Comparison of ENCODE assay signal across 1 cellular context in genomic region chr1:32920833-32921232, GRCh38.
TF ChIP-seq lines count a peak whose summit lies in the region.

No MANE protein-coding gene starts in this region.

TF ChIP-seq in SK-N-SH treated with all-trans-retinoic acid at 6 μM for 48 hours, 23 proteins besides CTCF, POLR2A, EP300 and RAD21:
- TF ChIP-seq, protein P1, sequence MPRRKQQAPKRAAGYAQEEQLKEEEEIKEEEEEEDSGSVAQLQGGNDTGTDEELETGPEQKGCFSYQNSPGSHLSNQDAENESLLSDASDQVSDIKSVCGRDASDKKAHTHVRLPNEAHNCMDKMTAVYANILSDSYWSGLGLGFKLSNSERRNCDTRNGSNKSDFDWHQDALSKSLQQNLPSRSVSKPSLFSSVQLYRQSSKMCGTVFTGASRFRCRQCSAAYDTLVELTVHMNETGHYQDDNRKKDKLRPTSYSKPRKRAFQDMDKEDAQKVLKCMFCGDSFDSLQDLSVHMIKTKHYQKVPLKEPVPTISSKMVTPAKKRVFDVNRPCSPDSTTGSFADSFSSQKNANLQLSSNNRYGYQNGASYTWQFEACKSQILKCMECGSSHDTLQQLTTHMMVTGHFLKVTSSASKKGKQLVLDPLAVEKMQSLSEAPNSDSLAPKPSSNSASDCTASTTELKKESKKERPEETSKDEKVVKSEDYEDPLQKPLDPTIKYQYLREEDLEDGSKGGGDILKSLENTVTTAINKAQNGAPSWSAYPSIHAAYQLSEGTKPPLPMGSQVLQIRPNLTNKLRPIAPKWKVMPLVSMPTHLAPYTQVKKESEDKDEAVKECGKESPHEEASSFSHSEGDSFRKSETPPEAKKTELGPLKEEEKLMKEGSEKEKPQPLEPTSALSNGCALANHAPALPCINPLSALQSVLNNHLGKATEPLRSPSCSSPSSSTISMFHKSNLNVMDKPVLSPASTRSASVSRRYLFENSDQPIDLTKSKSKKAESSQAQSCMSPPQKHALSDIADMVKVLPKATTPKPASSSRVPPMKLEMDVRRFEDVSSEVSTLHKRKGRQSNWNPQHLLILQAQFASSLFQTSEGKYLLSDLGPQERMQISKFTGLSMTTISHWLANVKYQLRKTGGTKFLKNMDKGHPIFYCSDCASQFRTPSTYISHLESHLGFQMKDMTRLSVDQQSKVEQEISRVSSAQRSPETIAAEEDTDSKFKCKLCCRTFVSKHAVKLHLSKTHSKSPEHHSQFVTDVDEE (CRISPR knock-in tag; IDR thresholded peaks at IDR 0.05): no peak
- TF ChIP-seq POU6F1 (CRISPR knock-in tag; IDR thresholded peaks at IDR 0.05; ENCODE audit: borderline replicate concordance, low read depth) (no peak), CSDC2 (CRISPR knock-in tag; IDR thresholded peaks at IDR 0.05) (no peak), ZFP30 (CRISPR knock-in tag; IDR thresholded peaks at IDR 0.05) (no peak), ISL1 (CRISPR knock-in tag; IDR thresholded peaks at IDR 0.05) (no peak), ZFP3 (CRISPR knock-in tag; IDR thresholded peaks at IDR 0.05) (no peak), ZNF70 (CRISPR knock-in tag; IDR thresholded peaks at IDR 0.05) (no peak), CSRNP3 (CRISPR knock-in tag; IDR thresholded peaks at IDR 0.05) (no peak), ARNTL (CRISPR knock-in tag; IDR thresholded peaks at IDR 0.05; ENCODE audit: borderline replicate concordance, low read depth) (no peak), ZC3H10 (CRISPR knock-in tag; IDR thresholded peaks at IDR 0.05) (no peak), ESRRG (CRISPR knock-in tag; IDR thresholded peaks at IDR 0.05) (no peak), RARB (CRISPR knock-in tag; IDR thresholded peaks at IDR 0.05) (no peak), ZNF8 (CRISPR knock-in tag; IDR thresholded peaks at IDR 0.05) (no peak), TOX (CRISPR knock-in tag; IDR thresholded peaks at IDR 0.05; ENCODE audit: borderline replicate concordance) (no peak)
- TF ChIP-seq, protein P2, sequence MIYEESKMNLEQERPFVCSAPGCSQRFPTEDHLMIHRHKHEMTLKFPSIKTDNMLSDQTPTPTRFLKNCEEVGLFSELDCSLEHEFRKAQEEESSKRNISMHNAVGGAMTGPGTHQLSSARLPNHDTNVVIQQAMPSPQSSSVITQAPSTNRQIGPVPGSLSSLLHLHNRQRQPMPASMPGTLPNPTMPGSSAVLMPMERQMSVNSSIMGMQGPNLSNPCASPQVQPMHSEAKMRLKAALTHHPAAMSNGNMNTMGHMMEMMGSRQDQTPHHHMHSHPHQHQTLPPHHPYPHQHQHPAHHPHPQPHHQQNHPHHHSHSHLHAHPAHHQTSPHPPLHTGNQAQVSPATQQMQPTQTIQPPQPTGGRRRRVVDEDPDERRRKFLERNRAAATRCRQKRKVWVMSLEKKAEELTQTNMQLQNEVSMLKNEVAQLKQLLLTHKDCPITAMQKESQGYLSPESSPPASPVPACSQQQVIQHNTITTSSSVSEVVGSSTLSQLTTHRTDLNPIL (CRISPR knock-in tag; IDR thresholded peaks at IDR 0.05; ENCODE audit: low read depth): no peak
TF ChIP-seq in SK-N-SH treated with all-trans-retinoic acid at 6 μM for 48 hours: peak in this region for 0.
